Comparison of ENCODE assay signal across 10 cellular contexts in genomic region chr22:37032535-37033460, GRCh38. TPM values are rescaled to one million over a fixed set of nuclear protein-coding genes. Genes with fewer than 3 reads are reported as not detected.
DNase-seq lines count a peak whose midpoint lies in the region; ATAC-seq and TF ChIP-seq lines count a peak whose summit lies in the region.
"Had no signal": no experiment of that assay in that cellular context is flagged by ENCODE, and none has a peak within 500 bp of the region (broad histone marks: within the 10 kb centered on the region; RNA-seq: fewer than 3 reads in every experiment).

No MANE protein-coding gene starts in this region.

- peak overlapping the region; percentile 78 for H3K27ac Mint-ChIP-seq in MCF 10A (ENCODE audit: low read depth, unreplicated experiment)

- in situ Hi-C loops in GM13977 (cut with MboI; ENCODE audit: low pct_unique_long_range_greater_than_20kb, low sequenced_read_pairs, unreplicated experiment) = no loop called here

- intact Hi-C loops in Right ventricle myocardium inferior (cut with DNase I) = no loop called here
- intact Hi-C loops in left ventricle myocardium superior (cut with micrococcal nuclease) = no loop called here
- intact Hi-C loops in MCF 10A (cut with micrococcal nuclease) = no loop called here

- POLR2A ChIA-PET in MCF 10A (lab: Yijun Ruan, JAX) = interaction anchor here (0.6 to 5.4 kb wide), 14 partner anchors 8 to 531 kb away, joined by 3 to 95 read pairs (median 4); partner anchors contain the start of genes IFT27, KCTD17, MPST and TST

- DNase-seq in Right ventricle myocardium inferior (ENCODE audit: missing footprints) (no peak), left ventricle myocardium superior (no peak), MCF 10A (ENCODE audit: unreplicated experiment) (peak; percentile 96), left kidney (ENCODE audit: low read depth, low spot score) (peak; percentile 85), ureter (ENCODE audit: low spot score) (peak; percentile 82), GM13977 (ENCODE audit: low spot score) (no peak)
- DNase-seq: NCI-H1417 treated with DMSO at 0.1 percent for 48 hours; stimulated activated naive CD4-positive, alpha-beta T cell had no signal

- BruUV-seq in MCF 10A (replicated peaks; lab: Mats Ljungman, UMichigan) = no TSS peak

- peaks cover 16% of the 10 kb centered on the region for H3K36me3 Mint-ChIP-seq in MCF 10A (ENCODE audit: insufficient read depth, unreplicated experiment)

- ATAC-seq in Right ventricle myocardium inferior (peak; percentile 22), left ventricle myocardium superior (no peak), HG02970 (IDR thresholded peaks at IDR 0.05; ENCODE audit: low FRiP score, unreplicated experiment) (no peak), HG02623 (IDR thresholded peaks at IDR 0.05; ENCODE audit: unreplicated experiment) (no peak)

- TF ChIP-seq CTCF in MCF 10A (IDR thresholded peaks at IDR 0.05; ENCODE audit: unreplicated experiment) (no peak), GM13977 (IDR thresholded peaks at IDR 0.05; ENCODE audit: extremely low read depth, insufficient read depth, missing control alignments) (no peak)

- H3K4me1 Mint-ChIP-seq in MCF 10A (ENCODE audit: insufficient read depth, unreplicated experiment) = peaks cover 17% of the 10 kb centered on the region

- H3K27me3 Mint-ChIP-seq in MCF 10A (ENCODE audit: insufficient read depth, unreplicated experiment) = no peaks in the 10 kb centered on the region

- H3K4me3 Mint-ChIP-seq in MCF 10A (ENCODE audit: unreplicated experiment) = peak overlapping the region; percentile 33

- H3K9me3 Mint-ChIP-seq in MCF 10A (ENCODE audit: unreplicated experiment) = no peaks in the 10 kb centered on the region

- CTCF ChIA-PET in MCF 10A (lab: Yijun Ruan, JAX) = interaction anchor here (0.5 to 3.3 kb wide), 12 partner anchors 11 to 1015 kb away, joined by 3 to 24 read pairs (median 4); partner anchors contain the start of genes MPST and TST

RNA-seq across cellular contexts. Expression of gene MPST, which starts 13.3 kb away (rescaled TPM):
- total RNA-seq in Right ventricle myocardium inferior = 58.4 TPM
- total RNA-seq in left ventricle myocardium superior = 56.7 TPM
- 40.7 and 51.2 TPM in 2 replicates for total RNA-seq in MCF 10A (2022)
- total RNA-seq in ureter = 42.7 TPM

RNA-seq across cellular contexts. Expression of gene TST, which starts 13.6 kb away (rescaled TPM):
- total RNA-seq in Right ventricle myocardium inferior = 54.6 TPM
- total RNA-seq in left ventricle myocardium superior = 45.8 TPM
- 16.2 and 16.4 TPM in 2 replicates for total RNA-seq in MCF 10A (2022)
- total RNA-seq in ureter = 53.4 TPM

RNA-seq across cellular contexts. Expression of gene KCTD17, which starts 18.7 kb away (rescaled TPM):
- total RNA-seq in Right ventricle myocardium inferior = 11.2 TPM
- total RNA-seq in left ventricle myocardium superior = 9.8 TPM
- total RNA-seq in MCF 10A (2022) = 11.7 and 12.8 TPM in 2 replicates
- 37.2 TPM for total RNA-seq in ureter

Comparison
In these comparisons a context has a peak if more than half of its experiments do, and no peak if none do; other contexts are left out.
1. DNase-seq: peak in MCF 10A (single experiment), left kidney (single experiment) and ureter (single experiment); none in Right ventricle myocardium inferior (single experiment), left ventricle myocardium superior (single experiment) and GM13977 (single experiment).